ENCODE assay signal across 24 cellular contexts in genomic region chr5:172743112-172743959, GRCh38. TPM values are rescaled to one million over a fixed set of nuclear protein-coding genes. Genes with fewer than 3 reads are reported as not detected.
A peak's percentile ranks its signal among the peaks of the same experiment; 100 is the strongest.
DNase-seq lines count a peak whose midpoint lies in the region; ATAC-seq, FAIRE-seq and TF ChIP-seq lines count a peak whose summit lies in the region.
"Had no signal": no experiment of that assay in that cellular context is flagged by ENCODE, and none has a peak within 500 bp of the region (broad histone marks: within the 10 kb centered on the region; RNA-seq: fewer than 3 reads in every experiment).

No MANE protein-coding gene starts in this region.

- H3K9ac ChIP-seq in H1 (replicated peaks in 1 of 4; ENCODE audit: extremely low read depth in 1 of 4, low read depth in 3 of 4, low read length in 3 of 4) (no peak overlapping the region), rectal smooth muscle tissue (ENCODE audit: low read length) (no peak overlapping the region)

- no peak overlapping the region for H2BK5ac ChIP-seq in H1 (ENCODE audit: low read depth, low read length)

- H2AK5ac ChIP-seq in H1 (ENCODE audit: low read depth, low read length) = no peak overlapping the region

- no peak for TF ChIP-seq POLR2A in H1 (IDR thresholded peaks at IDR 0.05; ENCODE audit: control extremely low read depth in 1 of 2, low read depth in 2 of 2, low read length in 2 of 2)
- TF ChIP-seq POLR2A in GM12892 (IDR thresholded peaks at IDR 0.05; ENCODE audit: low read depth, low read length) = no peak

- DNase-seq in CD4-positive, CD25-positive, alpha-beta regulatory T cell = no peak
- DNase-seq in H1 (ENCODE audit: low read depth in 1 of 2, low spot score in 2 of 2) (no peak), GM12892 (ENCODE audit: insufficient read length) (no peak), HCEC 1CT (no peak)
- DNase-seq in activated CD8-positive, alpha-beta memory T cell treated with anti-CD3 and anti-CD28 coated beads for 24 hours = no peak
- DNase-seq in activated CD4-positive, alpha-beta memory T cell treated with anti-CD3 and anti-CD28 coated beads for 36 hours = no peak
- DNase-seq: activated CD4-positive, alpha-beta T cell treated with anti-CD3 and anti-CD28 coated beads, Interleukin-2, amount 10 ng/mL, durations not matched to agents 24 days and 14 days; activated naive CD4-positive, alpha-beta T cell treated with Interleukin-2 at 50 U/mL for 16 hours; foreskin melanocyte; GF-D8; NCI-H1417 treated with DMSO at 0.1 percent for 48 hours; NCI-H2227 treated with DMSO at 0.1 percent for 48 hours; NK-92 treated with Interleukin-12 subunit alpha and Interleukin-12 subunit beta, amount 100 ng/mL, for 24 hours; RPMI8226; stimulated activated CD4-positive, alpha-beta T cell treated with anti-CD3 and anti-CD28 coated beads, Interleukin-4, amount 100 ng/mL, for 1 hour; substantia nigra; SW 1271 had no signal

- CTCF ChIA-PET in HEK293 (lab: Yijun Ruan, JAX) = no interaction called here
- CTCF ChIA-PET in H1 (lab: Charles Lee; ENCODE audit: partially characterized antibody) = interaction anchor here (1.6 to 1.7 kb wide), 2 partner anchors 27 to 28 kb away, joined by 3 to 4 read pairs; no protein-coding TSS in a partner anchor
- CTCF ChIA-PET in activated CD4-positive, alpha-beta memory T cell treated with anti-CD3 and anti-CD28 coated beads for 36 hours (lab: Charles Lee) = no interaction called here

- no peaks in the 10 kb centered on the region for H3K4me1 ChIP-seq in CD4-positive, CD25-positive, alpha-beta regulatory T cell (ENCODE audit: control insufficient read depth, insufficient read depth, low read length, poor library complexity, severe bottlenecking)
- no peaks in the 10 kb centered on the region for H3K4me1 ChIP-seq in HEK293 (ENCODE audit: control insufficient read depth, insufficient read depth, low read length)
- peaks cover 0 to 4% (median 0%) of the 10 kb centered on the region in 4 experiments; a peak in 3 of 7 replicates for H3K4me1 ChIP-seq in H1 (replicated peaks in 1 of 4; ENCODE audit: control insufficient read depth in 3 of 4, insufficient read depth in 4 of 4, low read length in 3 of 4)
- H3K4me1 ChIP-seq in rectal smooth muscle tissue (ENCODE audit: control insufficient read depth, insufficient read depth, low read length) = peaks cover 35% of the 10 kb centered on the region

- POLR2A ChIA-PET in HEK293 (lab: Yijun Ruan, JAX) (no interaction called here), H1 (lab: Charles Lee; ENCODE audit: partially characterized antibody) (interaction anchor here (1.4 kb wide), 1 partner anchor 27 kb away, joined by 3 read pairs; no protein-coding TSS in a partner anchor)
- POLR2A ChIA-PET in activated CD4-positive, alpha-beta memory T cell treated with anti-CD3 and anti-CD28 coated beads for 36 hours (lab: Charles Lee) = no interaction called here

- H2AFZ ChIP-seq in H1 (ENCODE audit: low read length) = no peak overlapping the region

- FAIRE-seq in H1 (lab: Jason Lieb, UNC) (no peak), GM12892 (lab: Jason Lieb, UNC) (no peak)
- FAIRE-seq: astrocyte, endometrium, pancreas, TTC549 had no signal

- H3K27me3 Mint-ChIP-seq in CD4-positive, CD25-positive, alpha-beta regulatory T cell = peaks cover 15% of the 10 kb centered on the region
- peaks cover 3% of the 10 kb centered on the region for H3K27me3 Mint-ChIP-seq in activated CD4-positive, alpha-beta memory T cell treated with anti-CD3 and anti-CD28 coated beads for 36 hours

- H3K9me3 Mint-ChIP-seq in CD4-positive, CD25-positive, alpha-beta regulatory T cell = peaks cover 0 to 7% (median 2%) of the 10 kb centered on the region in 7 donors
- H3K9me3 Mint-ChIP-seq in activated CD4-positive, alpha-beta memory T cell treated with anti-CD3 and anti-CD28 coated beads for 36 hours = peaks cover 9% of the 10 kb centered on the region

- no peaks in the 10 kb centered on the region for H4K20me1 ChIP-seq in H1 (replicated peaks in 1 of 2; ENCODE audit: control insufficient read depth in 1 of 2, insufficient read depth in 2 of 2, low read length in 2 of 2)

- no peak overlapping the region for H2BK12ac ChIP-seq in H1 (ENCODE audit: low read depth, low read length)

- no peak overlapping the region for H4K8ac ChIP-seq in H1 (ENCODE audit: extremely low read depth, insufficient read depth, low read length)

- TF ChIP-seq RAD21 in H1 (IDR thresholded peaks at IDR 0.05 in 1 of 2, conservative IDR thresholded peaks at IDR 0.05 in 1 of 2; ENCODE audit: low read depth in 2 of 2, low read length in 2 of 2) = no peak

- H2BK20ac ChIP-seq in H1 (ENCODE audit: low read length) = no peak overlapping the region

- H4K5ac ChIP-seq in H1 (ENCODE audit: insufficient read length, low read depth, low read length) = no peak overlapping the region

- TF ChIP-seq CTCF in HEK293 (tag by site-specific recombination; IDR thresholded peaks at IDR 0.05) (no peak), H1 (IDR thresholded peaks at IDR 0.05; ENCODE audit: control extremely low read depth in 1 of 3, insufficient read depth in 1 of 3, low read depth in 1 of 3, low read length in 3 of 3) (no peak)

- H3K4me2 ChIP-seq in H1 (ENCODE audit: insufficient read depth in 1 of 2, low read depth in 2 of 2, low read length in 2 of 2) = no peak overlapping the region

- 0 out of 2 replicates have a peak, but pooled peaks cover 2% of the 10 kb centered on the region for H3K23me2 ChIP-seq in H1 (ENCODE audit: low read depth, low read length)

- H3K4me3 ChIP-seq in CD4-positive, CD25-positive, alpha-beta regulatory T cell (ENCODE audit: low read depth, low read length) = no peak overlapping the region
- H3K4me3 ChIP-seq in HEK293 (ENCODE audit: low read depth, low read length) = no peak overlapping the region
- H3K4me3 ChIP-seq in H1 (ENCODE audit: extremely low read depth in 1 of 4, insufficient read depth in 2 of 4, low read depth in 3 of 4, low read length in 4 of 4) = no peak overlapping the region
- H3K4me3 ChIP-seq in rectal smooth muscle tissue (ENCODE audit: low read length) = no peak overlapping the region
- H3K4me3 ChIP-seq: pancreas, skin epidermis had no signal

- ATAC-seq in CD4-positive, CD25-positive, alpha-beta regulatory T cell (ENCODE audit: low read depth in 2 of 2) = no peak

- WGBS in H1 (ENCODE audit: extremely low coverage in 1 of 2, insufficient coverage in 1 of 2, insufficient read length in 1 of 2, insufficient replicate concordance in 2 of 2, low coverage in 1 of 2, low lambda C conversion rate in 2 of 2, missing lambda C conversion rate in 1 of 2), 2 experiments = 93% methylated on average over 7 of the region's 7 CpGs; no CpG with 5 or more reads in 1 of the 2 experiments

- no peaks in the 10 kb centered on the region for H3K79me2 ChIP-seq in H1 (ENCODE audit: control insufficient read depth in 1 of 2, insufficient read depth in 2 of 2, low read length in 2 of 2)

- H3K4me3 Mint-ChIP-seq in CD4-positive, CD25-positive, alpha-beta regulatory T cell = no peak overlapping the region
- H3K4me3 Mint-ChIP-seq in activated CD4-positive, alpha-beta memory T cell treated with anti-CD3 and anti-CD28 coated beads for 36 hours = no peak overlapping the region
- H3K4me3 Mint-ChIP-seq: activated CD4-positive, alpha-beta T cell treated with anti-CD3 and anti-CD28 coated beads, Interleukin-2, amount 10 ng/mL, durations not matched to agents 24 days and 14 days had no signal

- H3K27ac ChIP-seq in CD4-positive, CD25-positive, alpha-beta regulatory T cell (ENCODE audit: insufficient read depth, low read length, poor library complexity, severe bottlenecking) = no peak overlapping the region
- H3K27ac ChIP-seq in HEK293 (ENCODE audit: extremely low read depth, low read depth, low read length) (no peak overlapping the region), H1 (ENCODE audit: low read depth, low read length) (no peak overlapping the region), rectal smooth muscle tissue (ENCODE audit: low read depth, low read length) (peak overlapping the region; percentile 45)

- peaks cover 4 to 6% of the 10 kb centered on the region in 2 experiments for H3K9me3 ChIP-seq in CD4-positive, CD25-positive, alpha-beta regulatory T cell (ENCODE audit: control insufficient read depth in 2 of 2, low read length in 2 of 2)
- H3K9me3 ChIP-seq in HEK293 (ENCODE audit: control insufficient read depth, insufficient read depth, low read depth, low read length) (no peaks in the 10 kb centered on the region), H1 (ENCODE audit: insufficient read depth in 2 of 2, low read depth in 1 of 2, low read length in 1 of 2) (peaks cover 6 to 9% of the 10 kb centered on the region in 2 experiments; a peak in 3 of 4 replicates)
- H3K9me3 ChIP-seq: pancreas had no signal

- no peak overlapping the region for H3K56ac ChIP-seq in H1 (replicated peaks; ENCODE audit: insufficient read length, low read depth, low read length)

- intact Hi-C loops in activated CD4-positive, alpha-beta memory T cell treated with anti-CD3 and anti-CD28 coated beads for 36 hours (cut with micrococcal nuclease) = no loop called here

- no peaks in the 10 kb centered on the region for H3K27me3 ChIP-seq in CD4-positive, CD25-positive, alpha-beta regulatory T cell (ENCODE audit: control insufficient read depth, insufficient read depth, low read length)
- peaks cover 0 to 4% (median 0%) of the 10 kb centered on the region in 4 experiments; a peak in 2 of 7 replicates for H3K27me3 ChIP-seq in H1 (replicated peaks in 1 of 4; ENCODE audit: control insufficient read depth in 3 of 4, extremely low read depth in 1 of 4, insufficient read depth in 3 of 4, low read length in 3 of 4)
- H3K27me3 ChIP-seq in rectal smooth muscle tissue (ENCODE audit: control insufficient read depth, insufficient read depth, low read length) = no peaks in the 10 kb centered on the region
- H3K27me3 ChIP-seq: pancreas had no signal

- H3K4me1 Mint-ChIP-seq in CD4-positive, CD25-positive, alpha-beta regulatory T cell = peaks cover 0 to 4% (median 0%) of the 10 kb centered on the region in 4 donors
- H3K4me1 Mint-ChIP-seq in activated CD4-positive, alpha-beta memory T cell treated with anti-CD3 and anti-CD28 coated beads for 36 hours (ENCODE audit: low read depth) = peaks cover 2% of the 10 kb centered on the region

- no peak overlapping the region for H3K18ac ChIP-seq in H1 (ENCODE audit: extremely low read depth, low read length)

- H3K79me1 ChIP-seq in H1 (ENCODE audit: low read depth, low read length) = no peaks in the 10 kb centered on the region

- H2BK120ac ChIP-seq in H1 (replicated peaks; ENCODE audit: low read depth, low read length) = no peak overlapping the region

- H3K36me3 ChIP-seq in CD4-positive, CD25-positive, alpha-beta regulatory T cell (ENCODE audit: control insufficient read depth, insufficient read depth, low read length) = no peaks in the 10 kb centered on the region
- no peaks in the 10 kb centered on the region for H3K36me3 ChIP-seq in HEK293 (ENCODE audit: control insufficient read depth in 2 of 2, insufficient read depth in 1 of 2, low read length in 2 of 2)
- H3K36me3 ChIP-seq in H1 (ENCODE audit: control insufficient read depth in 2 of 4, insufficient read depth in 4 of 4, low read length in 3 of 4) = no peaks in the 10 kb centered on the region
- H3K36me3 ChIP-seq in rectal smooth muscle tissue (ENCODE audit: control insufficient read depth, insufficient read depth, low read length) = no peaks in the 10 kb centered on the region
- H3K36me3 ChIP-seq: pancreas had no signal

- no peaks in the 10 kb centered on the region for H3K36me3 Mint-ChIP-seq in CD4-positive, CD25-positive, alpha-beta regulatory T cell
- H3K36me3 Mint-ChIP-seq in activated CD4-positive, alpha-beta memory T cell treated with anti-CD3 and anti-CD28 coated beads for 36 hours = no peaks in the 10 kb centered on the region

- no peak overlapping the region for H3K23ac ChIP-seq in H1 (ENCODE audit: insufficient read length)

- no peak for TF ChIP-seq EP300 in H1 (IDR thresholded peaks at IDR 0.05; ENCODE audit: borderline replicate concordance in 1 of 2, low read depth in 2 of 2, low read length in 2 of 2)

- peak overlapping the region in 2 of 3 donors; percentile 51 to 75 for H3K27ac Mint-ChIP-seq in CD4-positive, CD25-positive, alpha-beta regulatory T cell
- no peak overlapping the region for H3K27ac Mint-ChIP-seq in activated CD4-positive, alpha-beta memory T cell treated with anti-CD3 and anti-CD28 coated beads for 36 hours
- H3K27ac Mint-ChIP-seq: activated CD4-positive, alpha-beta T cell treated with anti-CD3 and anti-CD28 coated beads, Interleukin-2, amount 10 ng/mL, durations not matched to agents 24 days and 14 days had no signal

- no peak overlapping the region for H3K4ac ChIP-seq in H1 (replicated peaks; ENCODE audit: insufficient read length, low read depth, low read length)

- H2BK15ac ChIP-seq in H1 (ENCODE audit: low read length) = no peak overlapping the region

- H3K14ac ChIP-seq in H1 (ENCODE audit: insufficient read length) = no peak overlapping the region

- H4K91ac ChIP-seq in H1 (replicated peaks; ENCODE audit: insufficient read length, low read length) = no peak overlapping the region

RNA-seq across cellular contexts. Expression of gene DUSP1, which starts 27.7 kb away (rescaled TPM):
- total RNA-seq in CD4-positive, CD25-positive, alpha-beta regulatory T cell = 2,095 TPM
- 100 to 1,000 TPM; 298 to 551 (median 412) TPM for polyA plus RNA-seq in CD4-positive, CD25-positive, alpha-beta regulatory T cell
- 6.5 and 8.6 TPM in 2 replicates for total RNA-seq in H1 (2021; fragmentation: NEBNext Ultra II Directional; extraction: Animal tissue kit (Norgen Biotek cat#: 25700))
- polyA plus RNA-seq in H1 (2011; rRNA removed) = 11.4 and 11.7 TPM in 2 replicates
- 11.3 TPM for polyA plus RNA-seq in H1 (2011; cell fraction: cytosol; rRNA removed)
- 15.3 TPM for polyA plus RNA-seq in H1 (2011; cell fraction: nucleus; rRNA removed)
- 6.9 to 8.1 TPM (median 7.2 TPM) in 4 replicates for polyA plus RNA-seq in H1 (2012, experiment 1 of 2)
- polyA plus RNA-seq in H1 (2012, experiment 2 of 2) = 7.6 TPM
- 3.2 TPM for polyA plus RNA-seq in H1 (2013, experiment 1 of 2)
- polyA plus RNA-seq in H1 (2013, experiment 2 of 2) = 2.9 TPM
- polyA minus RNA-seq in H1 (2011; rRNA and poly(A)+ RNA removed) = 17.6 and 18.7 TPM in 2 replicates
- polyA minus RNA-seq in H1 (2011; cell fraction: cytosol; rRNA and poly(A)+ RNA removed) = 10.2 TPM
- polyA minus RNA-seq in H1 (2011; cell fraction: nucleus; rRNA and poly(A)+ RNA removed) = 47.4 TPM
- 4.0 TPM for polyA plus RNA-seq in GM12892 (2012; ENCODE audit: missing spikeins)
- 10 to 100 TPM; 10.6 to 10.7 TPM for total RNA-seq in activated CD4-positive, alpha-beta memory T cell treated with anti-CD3 and anti-CD28 coated beads for 36 hours

Comparison
In these comparisons a context has a peak if more than half of its experiments do, and no peak if none do; other contexts are left out.
1. RNA of gene DUSP1, which starts 27.7 kb away (total RNA-seq): 2,095 TPM in CD4-positive, CD25-positive, alpha-beta regulatory T cell (single experiment); 10.6 to 10.7 TPM in activated CD4-positive, alpha-beta memory T cell treated with anti-CD3 and anti-CD28 coated beads for 36 hours and 6.5 to 8.6 TPM in H1; every median in the first group is over 100 times any median in the second.